In genomic region chr3:133937756-133938601, GRCh38 we compare ENCODE assay signal across 11 cellular contexts. TPM values are rescaled to one million over a fixed set of nuclear protein-coding genes. Genes with fewer than 3 reads are reported as not detected.
DNase-seq lines count a peak whose midpoint lies in the region; ATAC-seq and TF ChIP-seq lines count a peak whose summit lies in the region.
"Had no signal": no experiment of that assay in that cellular context is flagged by ENCODE, and none has a peak within 500 bp of the region (broad histone marks: within the 10 kb centered on the region; RNA-seq: fewer than 3 reads in every experiment).

No MANE protein-coding gene starts in this region.

- peak; percentile 0 for DNase-seq in Calu3
- DNase-seq in activated CD8-positive, alpha-beta memory T cell treated with anti-CD3 and anti-CD28 coated beads, Interleukin-2, amount 10 ng/mL, durations not matched to agents 7 days and 5 days = peak; percentile 27
- peak; percentile 83 for DNase-seq in fibroblast of mammary gland (ENCODE audit: low read depth)
- no peak for DNase-seq in sciatic nerve (ENCODE audit: low spot score)
- no peak for DNase-seq in HPDE6-E6E7 (ENCODE audit: extremely low spot score)
- no peak for DNase-seq in KBM-7
- DNase-seq in NCI-H2196 treated with DMSO at 0.1 percent for 48 hours (lab: John Stamatoyannopoulos, UW; ENCODE audit: unreplicated experiment) = no peak
- DNase-seq: activated naive CD4-positive, alpha-beta T cell treated with anti-CD3 and anti-CD28 coated beads for 36 hours; NCI-H2171 treated with DMSO at 0.1 percent for 48 hours had no signal

- no peak overlapping the region for H3K27ac Mint-ChIP-seq in Calu3 (ENCODE audit: unreplicated experiment)
- no peak overlapping the region for H3K27ac Mint-ChIP-seq in activated CD8-positive, alpha-beta memory T cell treated with anti-CD3 and anti-CD28 coated beads, Interleukin-2, amount 10 ng/mL, durations not matched to agents 7 days and 5 days
- H3K27ac Mint-ChIP-seq: activated naive CD4-positive, alpha-beta T cell treated with anti-CD3 and anti-CD28 coated beads for 36 hours had no signal

- ATAC-seq in activated CD8-positive, alpha-beta memory T cell treated with anti-CD3 and anti-CD28 coated beads, Interleukin-2, amount 10 ng/mL, durations not matched to agents 7 days and 5 days = no peak
- ATAC-seq in sciatic nerve (peak; percentile 57), GM18861 (IDR thresholded peaks at IDR 0.05; ENCODE audit: unreplicated experiment) (no peak)

- TF ChIP-seq CTCF in Calu3 (IDR thresholded peaks at IDR 0.05; ENCODE audit: unreplicated experiment) = no peak
- no peak for TF ChIP-seq CTCF in fibroblast of mammary gland (conservative IDR thresholded peaks at IDR 0.05; ENCODE audit: control insufficient read depth, insufficient read depth, low read depth, low read length)

- no peaks in the 10 kb centered on the region for H3K9me3 Mint-ChIP-seq in Calu3 (ENCODE audit: low read depth, unreplicated experiment)
- no peaks in the 10 kb centered on the region for H3K9me3 Mint-ChIP-seq in activated CD8-positive, alpha-beta memory T cell treated with anti-CD3 and anti-CD28 coated beads, Interleukin-2, amount 10 ng/mL, durations not matched to agents 7 days and 5 days (ENCODE audit: low read depth)
- H3K9me3 Mint-ChIP-seq: activated naive CD4-positive, alpha-beta T cell treated with anti-CD3 and anti-CD28 coated beads for 36 hours had no signal

- H3K27me3 Mint-ChIP-seq in Calu3 (ENCODE audit: unreplicated experiment) = peaks cover 100% of the 10 kb centered on the region
- H3K27me3 Mint-ChIP-seq in activated CD8-positive, alpha-beta memory T cell treated with anti-CD3 and anti-CD28 coated beads, Interleukin-2, amount 10 ng/mL, durations not matched to agents 7 days and 5 days = no peaks in the 10 kb centered on the region

- no TSS peak for BruUV-seq in Calu3 (replicated peaks; lab: Mats Ljungman, UMichigan)

- in situ Hi-C loops in KBM-7 (cut with MboI; ENCODE audit: low pct_unique_long_range_greater_than_20kb, low sequenced_read_pairs) = loop anchor here (10.0 kb wide), 1 partner anchor 277 kb away; no protein-coding TSS in a partner anchor

- no peak overlapping the region for H3K4me3 ChIP-seq in fibroblast of mammary gland (ENCODE audit: control insufficient read depth, low read depth, low read length)

- H3K36me3 Mint-ChIP-seq in Calu3 (ENCODE audit: insufficient read depth, unreplicated experiment) = no peaks in the 10 kb centered on the region
- H3K36me3 Mint-ChIP-seq in activated CD8-positive, alpha-beta memory T cell treated with anti-CD3 and anti-CD28 coated beads, Interleukin-2, amount 10 ng/mL, durations not matched to agents 7 days and 5 days = no peaks in the 10 kb centered on the region

- peaks cover 25% of the 10 kb centered on the region for H3K4me1 Mint-ChIP-seq in Calu3 (ENCODE audit: low read depth, unreplicated experiment)
- H3K4me1 Mint-ChIP-seq in activated CD8-positive, alpha-beta memory T cell treated with anti-CD3 and anti-CD28 coated beads, Interleukin-2, amount 10 ng/mL, durations not matched to agents 7 days and 5 days = peaks cover 8% of the 10 kb centered on the region

- intact Hi-C loops in Calu3 (cut with micrococcal nuclease; ENCODE audit: unreplicated experiment) = no loop called here
- intact Hi-C loops in sciatic nerve (cut with DNase I) = no loop called here

- no peak overlapping the region for H3K4me3 Mint-ChIP-seq in Calu3 (ENCODE audit: low read depth, unreplicated experiment)
- H3K4me3 Mint-ChIP-seq in activated CD8-positive, alpha-beta memory T cell treated with anti-CD3 and anti-CD28 coated beads, Interleukin-2, amount 10 ng/mL, durations not matched to agents 7 days and 5 days = no peak overlapping the region
- H3K4me3 Mint-ChIP-seq: activated naive CD4-positive, alpha-beta T cell treated with anti-CD3 and anti-CD28 coated beads for 36 hours had no signal

- CTCF ChIA-PET in Calu3 (lab: Charles Lee) = interaction anchor here (0.6 to 1.2 kb wide), 3 partner anchors 26 to 148 kb away, joined by 3 to 5 read pairs (median 3); no protein-coding TSS in a partner anchor
- CTCF ChIA-PET in activated CD8-positive, alpha-beta memory T cell treated with anti-CD3 and anti-CD28 coated beads, Interleukin-2, amount 10 ng/mL, durations not matched to agents 7 days and 5 days (lab: Charles Lee) = interaction anchor here (1.4 kb wide), 1 partner anchor 10 kb away, joined by 3 read pairs; no protein-coding TSS in a partner anchor

RNA-seq across cellular contexts. Expression of gene RAB6B, which starts 42.3 kb away (rescaled TPM):
- total RNA-seq in Calu3 (2022) = 0.85 and 4.7 TPM in 2 replicates
- total RNA-seq in activated CD8-positive, alpha-beta memory T cell treated with anti-CD3 and anti-CD28 coated beads, Interleukin-2, amount 10 ng/mL, durations not matched to agents 7 days and 5 days = 1 to 10 TPM; 1.0 to 1.3 TPM
- 9.5 TPM for total RNA-seq in sciatic nerve
- total RNA-seq: activated naive CD4-positive, alpha-beta T cell treated with anti-CD3 and anti-CD28 coated beads for 36 hours; OCI-LY7 had no signal

Comparison
In these comparisons a context has a peak if more than half of its experiments do, and no peak if none do; other contexts are left out.
1. DNase-seq: peak in Calu3 (single experiment), activated CD8-positive, alpha-beta memory T cell treated with anti-CD3 and anti-CD28 coated beads, Interleukin-2, amount 10 ng/mL, durations not matched to agents 7 days and 5 days (single experiment) and fibroblast of mammary gland (single experiment); none in sciatic nerve (single experiment), HPDE6-E6E7 (single experiment), KBM-7 (single experiment) and NCI-H2196 treated with DMSO at 0.1 percent for 48 hours (single experiment).